23 cellular contexts compared by ENCODE assay signal in the genomic region with DNA sequence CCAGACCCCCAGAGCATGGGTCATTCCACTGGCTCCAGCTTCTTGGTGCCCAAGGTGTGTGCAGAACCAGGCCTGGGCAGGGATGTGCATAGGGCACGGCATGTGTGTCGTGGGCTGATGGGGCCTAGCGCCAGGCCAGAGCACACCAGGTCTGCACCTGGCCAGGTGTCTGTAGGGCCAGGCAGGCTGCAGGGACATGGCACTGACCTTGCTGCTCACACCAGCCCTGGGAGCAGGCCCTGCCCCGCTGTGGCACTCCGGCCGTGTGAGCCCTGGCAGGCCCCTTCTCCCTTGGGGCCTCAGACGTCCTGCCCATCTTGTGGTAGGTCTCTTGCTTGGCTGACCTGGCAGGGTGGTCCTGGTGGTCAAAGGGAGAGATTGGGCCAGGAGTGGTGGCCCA.
DNase-seq lines count a peak whose midpoint lies in the region; ATAC-seq, FAIRE-seq and TF ChIP-seq lines count a peak whose summit lies in the region.
"Had no signal": no experiment of that assay in that cellular context is flagged by ENCODE, and none has a peak within 500 bp of the region (broad histone marks: within the 10 kb centered on the region; RNA-seq: fewer than 3 reads in every experiment).

No MANE protein-coding gene starts in this region.

- peak overlapping the region; percentile 21 for H3K27ac Mint-ChIP-seq in activated naive CD8-positive, alpha-beta T cell treated with anti-CD3 and anti-CD28 coated beads, Interleukin-2, amount 10 ng/mL, durations not matched to agents 7 days and 5 days
- H3K27ac Mint-ChIP-seq in activated naive CD8-positive, alpha-beta T cell treated with anti-CD3 and anti-CD28 coated beads for 36 hours, result no peak overlapping the region
- peak overlapping the region; percentile 29 for H3K27ac Mint-ChIP-seq in stimulated activated effector memory CD8-positive, alpha-beta T cell treated with anti-CD3 and anti-CD28 coated beads, Interleukin-12 subunit alpha, Interleukin-12 subunit beta, amount 100 ng/mL, for 72 hours
- H3K27ac Mint-ChIP-seq: CD14-positive monocyte; CD8-positive, alpha-beta T cell had no signal

- H3K36me3 ChIP-seq in BLaER1, result peaks cover 98% of the 10 kb centered on the region
- peaks cover 9% of the 10 kb centered on the region for H3K36me3 ChIP-seq in bronchial epithelial cell (ENCODE audit: control insufficient read depth, insufficient read depth, low read length)
- peaks cover 0 to 48% (median 12%) of the 10 kb centered on the region in 4 donors for H3K36me3 ChIP-seq in right lobe of liver

- FAIRE-seq in bronchial epithelial cell (lab: Jason Lieb, UNC), result peak; percentile 23
- FAIRE-seq: D721Med, G401.6, GM12891, GM19239, H1, HepG2, HTR-8/SVneo had no signal

- H3K9ac ChIP-seq in BLaER1, result peak overlapping the region; percentile 62; the same call in 1 of the 2 replicates

- no CpG with 5 or more reads among the region's 7 CpGs for WGBS in right lobe of liver (ENCODE audit: insufficient coverage, low coverage, low lambda C conversion rate, missing lambda C conversion rate)

- no peaks in the 10 kb centered on the region for H3K9me3 Mint-ChIP-seq in activated naive CD8-positive, alpha-beta T cell treated with anti-CD3 and anti-CD28 coated beads, Interleukin-2, amount 10 ng/mL, durations not matched to agents 7 days and 5 days
- no peaks in the 10 kb centered on the region for H3K9me3 Mint-ChIP-seq in activated naive CD8-positive, alpha-beta T cell treated with anti-CD3 and anti-CD28 coated beads for 36 hours
- no peaks in the 10 kb centered on the region for H3K9me3 Mint-ChIP-seq in stimulated activated effector memory CD8-positive, alpha-beta T cell treated with anti-CD3 and anti-CD28 coated beads, Interleukin-12 subunit alpha, Interleukin-12 subunit beta, amount 100 ng/mL, for 72 hours
- H3K9me3 Mint-ChIP-seq: CD8-positive, alpha-beta T cell had no signal

- DNase-seq in activated naive CD8-positive, alpha-beta T cell treated with anti-CD3 and anti-CD28 coated beads, Interleukin-2, amount 10 ng/mL, durations not matched to agents 7 days and 5 days, result no peak
- DNase-seq in activated naive CD8-positive, alpha-beta T cell treated with anti-CD3 and anti-CD28 coated beads for 36 hours, result no peak
- DNase-seq in bronchial epithelial cell (ENCODE audit: low read depth) (no peak), right lobe of liver (no peak), NCI-H2081 treated with DMSO at 0.1 percent for 48 hours (lab: John Stamatoyannopoulos, UW) (no peak)
- no peak for DNase-seq in stimulated activated effector memory CD8-positive, alpha-beta T cell treated with anti-CD3 and anti-CD28 coated beads, Interleukin-12 subunit alpha, Interleukin-12 subunit beta, amount 100 ng/mL, for 72 hours (ENCODE audit: low spot score in 2 of 2)
- DNase-seq: 8988T; CD8-positive, alpha-beta T cell; COR-L47; DMS153; DMS79 treated with DMSO at 0.1 percent for 48 hours; EL had no signal

- peaks cover 100% of the 10 kb centered on the region for H4K20me1 ChIP-seq in BLaER1

- no peak for ATAC-seq in activated naive CD8-positive, alpha-beta T cell treated with anti-CD3 and anti-CD28 coated beads, Interleukin-2, amount 10 ng/mL, durations not matched to agents 7 days and 5 days (ENCODE audit: low read depth)
- no peak for ATAC-seq in stimulated activated effector memory CD8-positive, alpha-beta T cell treated with anti-CD3 and anti-CD28 coated beads, Interleukin-12 subunit alpha, Interleukin-12 subunit beta, amount 100 ng/mL, for 72 hours
- no peak for ATAC-seq in right lobe of liver
- ATAC-seq in HG03108 (IDR thresholded peaks at IDR 0.05; ENCODE audit: unreplicated experiment), result no peak
- ATAC-seq: CD8-positive, alpha-beta T cell; HepG2 had no signal

- H3K4me1 ChIP-seq in BLaER1 (peaks cover 100% of the 10 kb centered on the region), right lobe of liver (no peaks in the 10 kb centered on the region)
- H3K4me1 ChIP-seq: HAP-1 had no signal

- H3K9me3 ChIP-seq in BLaER1 (no peaks in the 10 kb centered on the region), right lobe of liver (no peaks in the 10 kb centered on the region)
- H3K9me3 ChIP-seq: HAP-1 had no signal

- H3K4me1 Mint-ChIP-seq in activated naive CD8-positive, alpha-beta T cell treated with anti-CD3 and anti-CD28 coated beads, Interleukin-2, amount 10 ng/mL, durations not matched to agents 7 days and 5 days, result peaks cover 14% of the 10 kb centered on the region
- H3K4me1 Mint-ChIP-seq in activated naive CD8-positive, alpha-beta T cell treated with anti-CD3 and anti-CD28 coated beads for 36 hours, result peaks cover 2% of the 10 kb centered on the region
- peaks cover 58% of the 10 kb centered on the region for H3K4me1 Mint-ChIP-seq in stimulated activated effector memory CD8-positive, alpha-beta T cell treated with anti-CD3 and anti-CD28 coated beads, Interleukin-12 subunit alpha, Interleukin-12 subunit beta, amount 100 ng/mL, for 72 hours
- H3K4me1 Mint-ChIP-seq: CD14-positive monocyte had no signal

- TF ChIP-seq CTCF in bronchial epithelial cell (IDR thresholded peaks at IDR 0.05; ENCODE audit: insufficient read depth, low read length, severe bottlenecking) (no peak), right lobe of liver (IDR thresholded peaks at IDR 0.05) (no peak)

- H3K27ac ChIP-seq in BLaER1 (peak overlapping the region; percentile 70), right lobe of liver (no peak overlapping the region)

- H3K27me3 ChIP-seq in BLaER1 (no peaks in the 10 kb centered on the region), bronchial epithelial cell (ENCODE audit: control insufficient read depth, insufficient read depth, low read length) (no peaks in the 10 kb centered on the region), right lobe of liver (no peaks in the 10 kb centered on the region)

- intact Hi-C loops in right lobe of liver (cut with DNase I), result no loop called here

- H3K4me3 Mint-ChIP-seq in activated naive CD8-positive, alpha-beta T cell treated with anti-CD3 and anti-CD28 coated beads, Interleukin-2, amount 10 ng/mL, durations not matched to agents 7 days and 5 days, result no peak overlapping the region
- H3K4me3 Mint-ChIP-seq in activated naive CD8-positive, alpha-beta T cell treated with anti-CD3 and anti-CD28 coated beads for 36 hours, result no peak overlapping the region
- no peak overlapping the region for H3K4me3 Mint-ChIP-seq in stimulated activated effector memory CD8-positive, alpha-beta T cell treated with anti-CD3 and anti-CD28 coated beads, Interleukin-12 subunit alpha, Interleukin-12 subunit beta, amount 100 ng/mL, for 72 hours
- H3K4me3 Mint-ChIP-seq: CD14-positive monocyte; CD8-positive, alpha-beta T cell had no signal

- no peaks in the 10 kb centered on the region for H3K27me3 Mint-ChIP-seq in activated naive CD8-positive, alpha-beta T cell treated with anti-CD3 and anti-CD28 coated beads, Interleukin-2, amount 10 ng/mL, durations not matched to agents 7 days and 5 days
- no peaks in the 10 kb centered on the region for H3K27me3 Mint-ChIP-seq in activated naive CD8-positive, alpha-beta T cell treated with anti-CD3 and anti-CD28 coated beads for 36 hours

- peak overlapping the region; percentile 96 for H3K4me2 ChIP-seq in BLaER1

- no peak for TF ChIP-seq POLR2A in right lobe of liver (IDR thresholded peaks at IDR 0.05)

- H3K4me3 ChIP-seq in BLaER1 (peak overlapping the region; percentile 52), bronchial epithelial cell (ENCODE audit: low read depth, low read length) (no peak overlapping the region), right lobe of liver (no peak overlapping the region)
- H3K4me3 ChIP-seq: HAP-1 had no signal

- peaks cover 7% of the 10 kb centered on the region for H3K36me3 Mint-ChIP-seq in activated naive CD8-positive, alpha-beta T cell treated with anti-CD3 and anti-CD28 coated beads, Interleukin-2, amount 10 ng/mL, durations not matched to agents 7 days and 5 days
- H3K36me3 Mint-ChIP-seq in activated naive CD8-positive, alpha-beta T cell treated with anti-CD3 and anti-CD28 coated beads for 36 hours, result peaks cover 2% of the 10 kb centered on the region
- H3K36me3 Mint-ChIP-seq in stimulated activated effector memory CD8-positive, alpha-beta T cell treated with anti-CD3 and anti-CD28 coated beads, Interleukin-12 subunit alpha, Interleukin-12 subunit beta, amount 100 ng/mL, for 72 hours, result peaks cover 78% of the 10 kb centered on the region

- POLR2A ChIA-PET in activated naive CD8-positive, alpha-beta T cell treated with anti-CD3 and anti-CD28 coated beads, Interleukin-2, amount 10 ng/mL, durations not matched to agents 7 days and 5 days (lab: Charles Lee), result no interaction called here
